Comparison of ENCODE assay signal across 8 cellular contexts in the genomic region with DNA sequence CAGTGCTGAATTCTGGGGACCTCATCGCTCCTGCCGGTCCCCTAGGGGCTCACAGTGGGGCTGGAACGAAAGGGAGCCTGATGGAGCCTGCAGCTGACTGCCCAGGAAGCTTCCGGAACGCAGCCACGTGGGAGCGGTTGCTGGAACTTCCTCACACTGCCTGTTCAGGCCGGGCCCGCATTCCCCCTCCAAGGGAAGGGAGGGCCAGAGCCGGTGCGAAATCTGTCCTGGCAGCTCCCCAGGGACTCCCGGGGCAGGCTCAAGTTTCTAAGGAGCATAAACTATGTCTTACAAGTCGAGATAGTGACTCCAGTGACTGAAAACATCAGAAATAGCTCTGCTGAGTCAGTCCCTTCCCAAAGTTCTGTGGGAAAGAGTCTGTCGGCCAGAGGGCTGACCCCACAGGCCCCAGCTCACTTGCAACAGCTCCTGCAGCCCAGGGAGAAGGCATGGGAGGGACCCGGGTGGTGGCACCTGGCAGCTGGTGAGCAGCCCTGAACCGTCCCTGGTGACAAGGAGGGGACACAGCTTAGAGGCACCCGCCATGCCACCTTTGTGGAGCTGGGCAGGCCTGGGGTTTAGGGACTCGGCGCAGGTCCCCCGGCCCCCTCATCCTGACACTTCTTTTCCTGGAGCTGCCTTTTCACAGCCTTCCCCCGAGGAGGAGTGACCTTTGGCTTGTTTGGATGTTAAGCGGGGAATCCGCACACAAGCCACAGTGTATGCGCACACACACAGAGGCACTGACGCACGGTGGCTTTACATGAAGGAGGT. TPM values are rescaled to one million over a fixed set of nuclear protein-coding genes. Genes with fewer than 3 reads are reported as not detected.
A peak's percentile ranks its signal among the peaks of the same experiment; 100 is the strongest.
DNase-seq lines count a peak whose midpoint lies in the region; ATAC-seq and TF ChIP-seq lines count a peak whose summit lies in the region.

No MANE protein-coding gene starts in this region.

- TF ChIP-seq POLR2A in heart left ventricle (IDR thresholded peaks at IDR 0.05), result no peak

- H3K4me3 Mint-ChIP-seq in endodermal cell, result no peak overlapping the region

- TF ChIP-seq CTCF in heart left ventricle (IDR thresholded peaks at IDR 0.05) (no peak), endodermal cell (conservative IDR thresholded peaks at IDR 0.05) (no peak)

- WGBS in heart left ventricle, 4 donors, result 39 to 54% (median 48%) methylated on average over 10 to 26 of the region's 26 CpGs
- WGBS in endodermal cell (ENCODE audit: insufficient coverage in 1 of 2, insufficient read length in 1 of 2), 2 experiments, result 84 to 87% methylated on average over 20 to 26 of the region's 26 CpGs

- H3K27me3 ChIP-seq in heart left ventricle (no peaks in the 10 kb centered on the region), rectal smooth muscle tissue (ENCODE audit: control insufficient read depth, insufficient read depth, low read length) (no peaks in the 10 kb centered on the region), endodermal cell (ENCODE audit: control insufficient read depth, insufficient read depth, low read length, poor library complexity, severe bottlenecking) (no peaks in the 10 kb centered on the region)

- no peak overlapping the region for H3K9ac ChIP-seq in rectal smooth muscle tissue (ENCODE audit: low read length)
- no peak overlapping the region for H3K9ac ChIP-seq in endodermal cell (ENCODE audit: extremely low read depth, low read length, poor library complexity, severe bottlenecking)

- DNase-seq in EL (peak; percentile 91), heart left ventricle (peak; percentile 85 to 90 (median 87)), NCI-H1048 (lab: John Stamatoyannopoulos, UW) (no peak), GM19238 (ENCODE audit: insufficient read length, low spot score) (no peak), endodermal cell (no peak)
- peak in 1 of 2 donors; percentile 50 for DNase-seq in activated naive CD4-positive, alpha-beta T cell treated with anti-CD3 and anti-CD28 coated beads, Interleukin-2, amount 50 U/mL, for 72 hours (ENCODE audit: low spot score in 2 of 2)

- no peaks in the 10 kb centered on the region for H3K36me3 Mint-ChIP-seq in activated naive CD4-positive, alpha-beta T cell treated with anti-CD3 and anti-CD28 coated beads, Interleukin-2, amount 50 U/mL, for 72 hours
- no peaks in the 10 kb centered on the region for H3K36me3 Mint-ChIP-seq in endodermal cell (ENCODE audit: low read depth)

- no peaks in the 10 kb centered on the region for H3K4me1 Mint-ChIP-seq in endodermal cell

- peaks cover 0 to 27% (median 12%) of the 10 kb centered on the region in 12 donors for H3K4me1 ChIP-seq in heart left ventricle
- H3K4me1 ChIP-seq in rectal smooth muscle tissue (ENCODE audit: control insufficient read depth, insufficient read depth, low read length), result peaks cover 3% of the 10 kb centered on the region
- peaks cover 4% of the 10 kb centered on the region for H3K4me1 ChIP-seq in endodermal cell (ENCODE audit: control insufficient read depth, insufficient read depth, low read length)

- no peaks in the 10 kb centered on the region for H3K36me3 ChIP-seq in heart left ventricle
- no peaks in the 10 kb centered on the region for H3K36me3 ChIP-seq in rectal smooth muscle tissue (ENCODE audit: control insufficient read depth, insufficient read depth, low read length)
- H3K36me3 ChIP-seq in endodermal cell (ENCODE audit: control insufficient read depth, insufficient read depth, low read length), result no peaks in the 10 kb centered on the region

- H3K9me3 ChIP-seq in heart left ventricle (peaks cover 0 to 10% (median 5%) of the 10 kb centered on the region in 12 donors), endodermal cell (ENCODE audit: control insufficient read depth, low read length) (no peaks in the 10 kb centered on the region)

- peaks cover 15 to 19% of the 10 kb centered on the region in 2 donors for H3K9me3 Mint-ChIP-seq in activated naive CD4-positive, alpha-beta T cell treated with anti-CD3 and anti-CD28 coated beads, Interleukin-2, amount 50 U/mL, for 72 hours
- peaks cover 17% of the 10 kb centered on the region for H3K9me3 Mint-ChIP-seq in endodermal cell

- peaks cover 5% of the 10 kb centered on the region for H3K27me3 Mint-ChIP-seq in endodermal cell (ENCODE audit: insufficient read depth)

- ATAC-seq in activated naive CD4-positive, alpha-beta T cell treated with anti-CD3 and anti-CD28 coated beads, Interleukin-2, amount 50 U/mL, for 72 hours, result peak; percentile 23 to 40
- ATAC-seq in heart left ventricle (peak; percentile 63 to 91 (median 80)), HG03175 (IDR thresholded peaks at IDR 0.05; ENCODE audit: unreplicated experiment) (no peak)

- H3K27ac ChIP-seq in heart left ventricle (peak overlapping the region in 8 of 12 donors; percentile 30 to 67 (median 48)), rectal smooth muscle tissue (ENCODE audit: low read depth, low read length) (peak overlapping the region; percentile 63), endodermal cell (ENCODE audit: low read depth, low read length) (no peak overlapping the region)

- no peak overlapping the region for H3K27ac Mint-ChIP-seq in activated naive CD4-positive, alpha-beta T cell treated with anti-CD3 and anti-CD28 coated beads, Interleukin-2, amount 50 U/mL, for 72 hours
- no peak overlapping the region for H3K27ac Mint-ChIP-seq in endodermal cell

- intact Hi-C loops in heart left ventricle (cut with DNase I), result no loop called here

- no peak overlapping the region for H3K4me3 ChIP-seq in heart left ventricle
- no peak overlapping the region for H3K4me3 ChIP-seq in rectal smooth muscle tissue (ENCODE audit: low read length)
- no peak overlapping the region for H3K4me3 ChIP-seq in endodermal cell (ENCODE audit: low read length)

RNA-seq across cellular contexts. Expression of gene PDGFA, which starts 47.6 kb away (rescaled TPM):
- total RNA-seq in activated naive CD4-positive, alpha-beta T cell treated with anti-CD3 and anti-CD28 coated beads, Interleukin-2, amount 50 U/mL, for 72 hours, result 10 to 100 TPM in 1 of 2 donors, 1 to 10 TPM in 1; 8.4 to 11.7 TPM
- total RNA-seq in heart left ventricle (10 to 100 TPM; 19.4 to 50.9 (median 23.3) TPM), endodermal cell (10 to 100 TPM; 11.9 to 24.1 TPM)
- 10 to 100 TPM; 11.8 to 17.9 TPM for polyA plus RNA-seq in heart left ventricle
- 7.7 TPM for polyA plus RNA-seq in endodermal cell (2013, experiment 1 of 2)
- polyA plus RNA-seq in endodermal cell (2013, experiment 2 of 2), result 5.3 TPM

Comparison
In these comparisons a context has a peak if more than half of its experiments do, and no peak if none do; other contexts are left out.
1. DNase-seq: peak in EL (single experiment) and heart left ventricle (5 of 5); none in NCI-H1048 (single experiment), GM19238 (single experiment) and endodermal cell (single experiment).